In the genomic region with DNA sequence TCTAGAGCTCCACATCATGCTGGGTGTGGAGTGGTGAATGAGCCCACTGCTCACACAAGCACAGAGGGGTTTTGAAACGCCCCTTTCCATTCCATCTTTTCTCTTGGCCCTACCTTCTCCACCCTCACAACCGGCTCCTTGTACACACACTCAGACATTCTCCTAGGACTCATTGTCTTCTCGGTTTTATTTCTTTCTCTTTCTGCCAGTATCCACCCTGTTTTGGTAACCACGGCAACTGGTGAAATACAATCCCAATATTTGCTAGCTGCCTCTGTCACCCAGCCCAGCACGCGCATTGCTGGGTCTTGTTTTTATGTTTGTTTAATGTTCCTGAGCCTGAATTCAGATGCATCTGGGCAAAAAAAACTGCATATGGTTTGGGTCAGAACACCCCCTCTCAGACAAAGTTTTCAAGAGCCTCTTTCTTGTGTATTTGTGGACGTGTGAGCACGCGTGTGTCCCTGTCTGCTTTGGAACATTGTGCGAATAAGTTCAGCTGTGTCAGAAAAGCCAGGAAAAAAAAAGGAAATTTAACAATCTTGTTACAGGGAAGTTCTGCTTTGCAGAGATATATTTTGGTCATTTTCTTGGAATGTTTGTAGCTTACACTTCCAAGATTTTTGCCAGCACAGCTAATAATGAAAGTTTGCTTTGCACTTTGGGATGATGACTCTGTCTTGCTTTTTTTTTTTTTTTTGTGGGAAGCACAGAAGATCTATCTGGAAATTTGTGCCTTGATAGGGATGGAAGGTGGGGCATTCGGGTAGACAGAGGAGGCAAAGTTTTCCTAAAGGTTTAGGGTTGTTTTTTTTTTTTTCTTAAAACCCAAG, we compare ENCODE assay signal across 13 cellular contexts.
DNase-seq lines count a peak whose midpoint lies in the region; ATAC-seq, FAIRE-seq and TF ChIP-seq lines count a peak whose summit lies in the region.
"Had no signal": no experiment of that assay in that cellular context is flagged by ENCODE, and none has a peak within 500 bp of the region (broad histone marks: within the 10 kb centered on the region; RNA-seq: fewer than 3 reads in every experiment).

No MANE protein-coding gene starts in this region.

- in situ Hi-C loops in astrocyte of the spinal cord (cut with HindIII; ENCODE audit: low sequenced_read_pairs), result no loop called here

- H3K27ac ChIP-seq in right atrium auricular region (peak overlapping the region; percentile 52 to 58), substantia nigra (ENCODE audit: low read depth, low read length, poor library complexity, severe bottlenecking) (peak overlapping the region; percentile 33)
- H3K27ac ChIP-seq: A549 had no signal

- DNase-seq in NCI-H1092 treated with DMSO at 0.1 percent for 48 hours (lab: John Stamatoyannopoulos, UW) (peak; percentile 41), NCI-H1092 (lab: John Stamatoyannopoulos, UW) (no peak), astrocyte of the spinal cord (ENCODE audit: low read depth, low spot score) (peak; percentile 83), right atrium auricular region (ENCODE audit: low spot score) (no peak), substantia nigra (lab: John Stamatoyannopoulos, UW) (no peak), frontal cortex (ENCODE audit: low spot score in 2 of 2) (no peak)
- DNase-seq in stimulated activated CD4-positive, alpha-beta T cell treated with anti-CD3 and anti-CD28 coated beads, Interleukin-12 subunit alpha, Interleukin-12 subunit beta, amount 100 ng/mL, for 4 hours, result no peak
- DNase-seq: activated CD4-positive, alpha-beta memory T cell treated with anti-CD3 and anti-CD28 coated beads for 36 hours; RPMI8226; stimulated activated CD4-positive, alpha-beta T cell treated with anti-CD3 and anti-CD28 coated beads, Interleukin-4, amount 100 ng/mL, for 24 hours had no signal

- no peak for FAIRE-seq in frontal cortex (lab: Jason Lieb, UNC)
- FAIRE-seq: A549, GM12878 had no signal

- no peaks in the 10 kb centered on the region for H3K36me3 ChIP-seq in right atrium auricular region

- no peak overlapping the region for H3K4me3 ChIP-seq in astrocyte of the spinal cord (ENCODE audit: low read depth, low read length)
- peak overlapping the region in 1 of 2 donors; percentile 25 for H3K4me3 ChIP-seq in right atrium auricular region
- H3K4me3 ChIP-seq: A549, GM12878 had no signal

- H3K27me3 ChIP-seq in right atrium auricular region, result no peaks in the 10 kb centered on the region

- H3K4me1 ChIP-seq in right atrium auricular region, result peaks cover 0 to 12% of the 10 kb centered on the region in 2 donors

- no peak for TF ChIP-seq CTCF in astrocyte of the spinal cord (IDR thresholded peaks at IDR 0.05; ENCODE audit: low read depth, low read length)
- TF ChIP-seq CTCF in right atrium auricular region (IDR thresholded peaks at IDR 0.05), result no peak

- no peaks in the 10 kb centered on the region for H3K9me3 ChIP-seq in right atrium auricular region
- H3K9me3 ChIP-seq: A549 had no signal

- no peak for ATAC-seq in HG03457 (IDR thresholded peaks at IDR 0.05; ENCODE audit: unreplicated experiment)
- ATAC-seq: A549, GM12878 had no signal

Comparison
In these comparisons a context has a peak if more than half of its experiments do, and no peak if none do; other contexts are left out.
1. DNase-seq: peak in NCI-H1092 treated with DMSO at 0.1 percent for 48 hours (single experiment) and astrocyte of the spinal cord (single experiment); none in NCI-H1092 (single experiment), right atrium auricular region (single experiment), substantia nigra (0 of 49), frontal cortex (0 of 2) and stimulated activated CD4-positive, alpha-beta T cell treated with anti-CD3 and anti-CD28 coated beads, Interleukin-12 subunit alpha, Interleukin-12 subunit beta, amount 100 ng/mL, for 4 hours (single experiment).